In genomic region chr21:37587635-37588177, GRCh38 we compare ENCODE assay signal across 2 cellular contexts.
TF ChIP-seq lines count a peak whose summit lies in the region.

No MANE protein-coding gene starts in this region.

TF ChIP-seq in HepG2, 621 proteins besides CTCF, POLR2A, EP300 and RAD21:
- TF ChIP-seq ZNF75D (CRISPR knock-in tag; IDR thresholded peaks at IDR 0.05; ENCODE audit: borderline replicate concordance) (no peak), POGK (CRISPR knock-in tag; conservative IDR thresholded peaks at IDR 0.05) (no peak), ZNF281 (CRISPR knock-in tag; IDR thresholded peaks at IDR 0.05; ENCODE audit: borderline replicate concordance) (no peak), PATZ1 (CRISPR knock-in tag; IDR thresholded peaks at IDR 0.05) (no peak), GABPA (IDR thresholded peaks at IDR 0.05; ENCODE audit: low read depth, low read length) (no peak), GABPA (CRISPR knock-in tag; IDR thresholded peaks at IDR 0.05; ENCODE audit: low read depth) (peak; percentile 61), HDAC2 (CRISPR knock-in tag; IDR thresholded peaks at IDR 0.05) (no peak)

TF ChIP-seq in H1, 55 proteins besides CTCF, POLR2A, EP300 and RAD21:
- TF ChIP-seq SUZ12 (IDR thresholded peaks at IDR 0.05; ENCODE audit: low read length): no peak
- no peak for TF ChIP-seq CBX5 (IDR thresholded peaks at IDR 0.05; ENCODE audit: low read depth, low read length)
- no peak for TF ChIP-seq POU5F1 (IDR thresholded peaks at IDR 0.05; ENCODE audit: low read depth, low read length)
- TF ChIP-seq CEBPB (IDR thresholded peaks at IDR 0.05; ENCODE audit: low read depth, low read length): no peak
